ENCODE assay signal across 26 cellular contexts in genomic region chr7:2106506-2106905, GRCh38.
DNase-seq lines count a peak whose midpoint lies in the region; ATAC-seq and TF ChIP-seq lines count a peak whose summit lies in the region.
"Had no signal": no experiment of that assay in that cellular context is flagged by ENCODE, and none has a peak within 500 bp of the region (broad histone marks: within the 10 kb centered on the region; RNA-seq: fewer than 3 reads in every experiment).

No MANE protein-coding gene starts in this region.

- H3K79me2 ChIP-seq in OCI-LY1 (ENCODE audit: insufficient read depth, low read length) = no peaks in the 10 kb centered on the region

- H3K9me2 ChIP-seq in OCI-LY1 (ENCODE audit: low read depth, low read length) = no peaks in the 10 kb centered on the region

- no peaks in the 10 kb centered on the region for H3F3A ChIP-seq in OCI-LY1 (ENCODE audit: insufficient read depth, low read length)

- no peaks in the 10 kb centered on the region for H3K9me3 Mint-ChIP-seq in endodermal cell
- H3K9me3 Mint-ChIP-seq in mesothelial cell of epicardium = no peaks in the 10 kb centered on the region
- H3K9me3 Mint-ChIP-seq: activated T-helper 17 cell treated with anti-CD3 and anti-CD28 coated beads, Interleukin-2, amount 50 U/mL, for 72 hours had no signal

- peak overlapping the region; percentile 72 for H3K27ac Mint-ChIP-seq in endodermal cell
- no peak overlapping the region for H3K27ac Mint-ChIP-seq in mesothelial cell of epicardium
- H3K27ac Mint-ChIP-seq: activated naive CD8-positive, alpha-beta T cell; activated T-helper 17 cell treated with anti-CD3 and anti-CD28 coated beads, Interleukin-2, amount 50 U/mL, for 72 hours; effector memory CD8-positive, alpha-beta T cell; memory B cell; T-helper 17 cell had no signal

- H3K27me3 ChIP-seq in BLaER1 = no peaks in the 10 kb centered on the region
- H3K27me3 ChIP-seq in OCI-LY1 (ENCODE audit: insufficient read depth, low read length) = no peaks in the 10 kb centered on the region
- H3K27me3 ChIP-seq in endodermal cell (ENCODE audit: control insufficient read depth, insufficient read depth, low read length, poor library complexity, severe bottlenecking) = no peaks in the 10 kb centered on the region
- H3K27me3 ChIP-seq: esophagus squamous epithelium, gastroesophageal sphincter, transverse colon had no signal

- WGBS in endodermal cell (ENCODE audit: insufficient coverage in 1 of 2, insufficient read length in 1 of 2), 2 experiments = 93 to 95% methylated on average over 10 to 11 of the region's 11 CpGs

- H3K27me3 Mint-ChIP-seq in endodermal cell (ENCODE audit: insufficient read depth) = no peaks in the 10 kb centered on the region
- no peaks in the 10 kb centered on the region for H3K27me3 Mint-ChIP-seq in mesothelial cell of epicardium (ENCODE audit: low read depth)
- H3K27me3 Mint-ChIP-seq: activated naive CD8-positive, alpha-beta T cell; activated T-helper 17 cell treated with anti-CD3 and anti-CD28 coated beads, Interleukin-2, amount 50 U/mL, for 72 hours; effector memory CD8-positive, alpha-beta T cell; memory B cell; naive thymus-derived CD4-positive, alpha-beta T cell; T-helper 17 cell had no signal

- no peak for ATAC-seq in HG03457 (IDR thresholded peaks at IDR 0.05; ENCODE audit: unreplicated experiment)
- ATAC-seq: activated T-helper 17 cell treated with anti-CD3 and anti-CD28 coated beads, Interleukin-2, amount 50 U/mL, for 72 hours; effector memory CD8-positive, alpha-beta T cell; gastroesophageal sphincter; naive thymus-derived CD4-positive, alpha-beta T cell; Panc1; stimulated activated naive CD8-positive, alpha-beta T cell treated with anti-CD3 and anti-CD28 coated beads, Interleukin-15, Interleukin-2, amounts not matched to agents 100 U/mL and 50 U/mL, for 24 hours; T-helper 17 cell had no signal

- TF ChIP-seq CTCF in OCI-LY1 (IDR thresholded peaks at IDR 0.05; ENCODE audit: low read length) (no peak), endodermal cell (conservative IDR thresholded peaks at IDR 0.05) (no peak), mesothelial cell of epicardium (IDR thresholded peaks at IDR 0.05; ENCODE audit: unreplicated experiment) (no peak)

- H3K4me2 ChIP-seq in BLaER1 = peak overlapping the region; percentile 94
- H3K4me2 ChIP-seq in OCI-LY1 (ENCODE audit: low read length) = no peak overlapping the region
- H3K4me2 ChIP-seq: smooth muscle cell had no signal

- H4K20me1 ChIP-seq in BLaER1 (peaks cover 4% of the 10 kb centered on the region; the same call in 1 of the 2 replicates), OCI-LY1 (ENCODE audit: insufficient read depth, low read length) (no peaks in the 10 kb centered on the region)

- H3K27ac ChIP-seq in BLaER1 = peak overlapping the region; percentile 97
- H3K27ac ChIP-seq in OCI-LY1 (ENCODE audit: low read depth, low read length, poor library complexity, severe bottlenecking) = peak overlapping the region; percentile 94
- peak overlapping the region; percentile 97 for H3K27ac ChIP-seq in endodermal cell (ENCODE audit: low read depth, low read length)
- H3K27ac ChIP-seq: C4-2B, gastroesophageal sphincter, prostate gland, transverse colon had no signal

- H3K4me3 Mint-ChIP-seq in endodermal cell (no peak overlapping the region), mesothelial cell of epicardium (no peak overlapping the region)
- H3K4me3 Mint-ChIP-seq: activated naive CD8-positive, alpha-beta T cell; activated T-helper 17 cell treated with anti-CD3 and anti-CD28 coated beads, Interleukin-2, amount 50 U/mL, for 72 hours; effector memory CD8-positive, alpha-beta T cell; memory B cell; naive thymus-derived CD4-positive, alpha-beta T cell; T-helper 17 cell had no signal

- H3K4me3 ChIP-seq in BLaER1 = peak overlapping the region; percentile 64
- no peak overlapping the region for H3K4me3 ChIP-seq in OCI-LY1 (ENCODE audit: low read depth, low read length, poor library complexity, severe bottlenecking)
- no peak overlapping the region for H3K4me3 ChIP-seq in endodermal cell (ENCODE audit: low read length)
- H3K4me3 ChIP-seq: esophagus squamous epithelium, gastroesophageal sphincter, prostate gland, smooth muscle cell, transverse colon had no signal

- H3K9ac ChIP-seq in BLaER1 = peak overlapping the region; percentile 85
- no peak overlapping the region for H3K9ac ChIP-seq in OCI-LY1 (ENCODE audit: low read length)
- H3K9ac ChIP-seq in endodermal cell (ENCODE audit: extremely low read depth, low read length, poor library complexity, severe bottlenecking) = no peak overlapping the region

- H3K36me3 ChIP-seq in BLaER1 (peaks cover 9% of the 10 kb centered on the region), OCI-LY1 (ENCODE audit: insufficient read depth, low read length) (no peaks in the 10 kb centered on the region), endodermal cell (ENCODE audit: control insufficient read depth, insufficient read depth, low read length) (peaks cover 4% of the 10 kb centered on the region)
- H3K36me3 ChIP-seq: esophagus squamous epithelium, gastroesophageal sphincter, prostate gland, transverse colon had no signal

- DNase-seq in endodermal cell = peak; percentile 63
- DNase-seq in pons (ENCODE audit: low spot score) = peak; percentile 36
- no peak for DNase-seq in activated CD4-positive, CD25-positive, alpha-beta regulatory T cell (lab: John Stamatoyannopoulos, UW)
- DNase-seq in activated CD4-positive, alpha-beta T cell treated with anti-CD3 and anti-CD28 coated beads, Interleukin-2, amount 50 U/mL, for 4 hours = no peak
- no peak for DNase-seq in mesothelial cell of epicardium (ENCODE audit: low spot score in 2 of 2, unreplicated experiment in 2 of 2)
- DNase-seq: Calu3; effector memory CD8-positive, alpha-beta T cell; esophagus squamous epithelium; kidney; naive thymus-derived CD4-positive, alpha-beta T cell; NK-92 treated with Interleukin-12 subunit alpha and Interleukin-12 subunit beta, amount 100 ng/mL, for 24 hours; stimulated activated CD4-positive, alpha-beta T cell treated with anti-CD3 and anti-CD28 coated beads, Interleukin-2, amount 100 ng/mL, for 48 hours; stimulated activated naive CD8-positive, alpha-beta T cell treated with anti-CD3 and anti-CD28 coated beads, Interleukin-15, Interleukin-2, amounts not matched to agents 100 U/mL and 50 U/mL, for 24 hours; T-helper 17 cell; transverse colon had no signal

- no peak overlapping the region for H2AFZ ChIP-seq in OCI-LY1 (ENCODE audit: low read length)

- H3K4me1 ChIP-seq in BLaER1 (peaks cover 96% of the 10 kb centered on the region), OCI-LY1 (ENCODE audit: insufficient read depth, low read length, severe bottlenecking) (peaks cover 81% of the 10 kb centered on the region), endodermal cell (ENCODE audit: control insufficient read depth, insufficient read depth, low read length) (peaks cover 7% of the 10 kb centered on the region)
- H3K4me1 ChIP-seq: prostate gland had no signal

- H3K4me1 Mint-ChIP-seq in endodermal cell (peaks cover 27% of the 10 kb centered on the region), mesothelial cell of epicardium (peaks cover 59% of the 10 kb centered on the region)

- H3K9me3 ChIP-seq in BLaER1 (no peaks in the 10 kb centered on the region), OCI-LY1 (ENCODE audit: low read length) (no peaks in the 10 kb centered on the region), endodermal cell (ENCODE audit: control insufficient read depth, low read length) (no peaks in the 10 kb centered on the region)
- H3K9me3 ChIP-seq: esophagus squamous epithelium, gastroesophageal sphincter, prostate gland, transverse colon had no signal

- H3K36me3 Mint-ChIP-seq in endodermal cell (ENCODE audit: low read depth) (peaks cover 6% of the 10 kb centered on the region), mesothelial cell of epicardium (no peaks in the 10 kb centered on the region)

Comparison
In these comparisons a context has a peak if more than half of its experiments do, and no peak if none do; other contexts are left out.
1. DNase-seq: peak in endodermal cell (single experiment) and pons (single experiment); none in activated CD4-positive, CD25-positive, alpha-beta regulatory T cell (0 of 4), activated CD4-positive, alpha-beta T cell treated with anti-CD3 and anti-CD28 coated beads, Interleukin-2, amount 50 U/mL, for 4 hours (0 of 2) and mesothelial cell of epicardium (0 of 2).
2. Peak in every context shown above with its lines, with median percentiles within 50 percentile points of each other: H3K27ac ChIP-seq.